In the genomic region with DNA sequence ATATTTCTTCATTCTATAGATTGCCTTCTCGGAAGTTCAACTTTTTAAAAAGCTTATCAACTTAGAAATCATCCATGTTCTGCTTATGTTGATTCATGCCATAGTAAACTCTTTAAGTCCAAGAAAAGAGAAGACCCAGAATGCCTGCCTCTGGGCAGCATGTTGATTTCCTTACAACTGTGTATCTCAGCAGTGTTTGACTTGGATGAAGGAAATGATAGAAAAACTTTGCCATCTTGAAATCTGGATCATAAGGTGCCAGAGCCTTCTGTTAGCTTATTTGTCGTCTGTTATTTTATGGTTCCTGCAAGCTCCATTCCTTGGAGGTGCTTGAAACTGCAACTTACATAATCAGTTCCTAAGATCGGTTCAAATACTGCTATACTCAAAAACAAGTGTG, we compare ENCODE assay signal across 27 cellular contexts.
"Had no signal": no experiment of that assay in that cellular context is flagged by ENCODE, and none has a peak within 500 bp of the region (broad histone marks: within the 10 kb centered on the region; RNA-seq: fewer than 3 reads in every experiment).

No MANE protein-coding gene starts in this region.

- H3K9me3 Mint-ChIP-seq: naive thymus-derived CD4-positive, alpha-beta T cell; natural killer cell; nephron; neural progenitor cell; stimulated activated memory B cell treated with anti-CD40 and anti-IgM and Interleukin-4, amounts not matched to agents 10 μg/mL and 1 μg/mL and 100 μg/mL, for 72 hours; stimulated activated naive CD8-positive, alpha-beta T cell treated with anti-CD3 and anti-CD28 coated beads, Interleukin-15, amount 100 ng/mL, for 72 hours had no signal

- H3K36me3 Mint-ChIP-seq: naive thymus-derived CD4-positive, alpha-beta T cell; natural killer cell; stimulated activated memory B cell treated with anti-CD40 and anti-IgM and Interleukin-4, amounts not matched to agents 10 μg/mL and 1 μg/mL and 100 μg/mL, for 72 hours had no signal

- H3K9ac ChIP-seq: neural progenitor cell had no signal

- H3K36me3 ChIP-seq: pancreas, uterus had no signal

- H3K4me1 Mint-ChIP-seq: natural killer cell; neural progenitor cell; stimulated activated memory B cell treated with anti-CD40 and anti-IgM and Interleukin-4, amounts not matched to agents 10 μg/mL and 1 μg/mL and 100 μg/mL, for 72 hours; stimulated activated naive CD8-positive, alpha-beta T cell treated with anti-CD3 and anti-CD28 coated beads, Interleukin-15, amount 100 ng/mL, for 72 hours had no signal

- H3K4me3 Mint-ChIP-seq: naive thymus-derived CD4-positive, alpha-beta T cell; natural killer cell; nephron; neural progenitor cell; stimulated activated memory B cell treated with anti-CD40 and anti-IgM and Interleukin-4, amounts not matched to agents 10 μg/mL and 1 μg/mL and 100 μg/mL, for 72 hours; stimulated activated naive CD8-positive, alpha-beta T cell treated with anti-CD3 and anti-CD28 coated beads, Interleukin-15, amount 100 ng/mL, for 72 hours had no signal

- H3K4me2 ChIP-seq: neural progenitor cell, smooth muscle cell had no signal

- H3K27ac Mint-ChIP-seq: naive thymus-derived CD4-positive, alpha-beta T cell; natural killer cell; nephron; neural progenitor cell; stimulated activated memory B cell treated with anti-CD40 and anti-IgM and Interleukin-4, amounts not matched to agents 10 μg/mL and 1 μg/mL and 100 μg/mL, for 72 hours; stimulated activated naive CD8-positive, alpha-beta T cell treated with anti-CD3 and anti-CD28 coated beads, Interleukin-15, amount 100 ng/mL, for 72 hours had no signal

- H3K4me3 ChIP-seq: neural progenitor cell, pancreas, psoas muscle, right lobe of liver, skin epidermis, smooth muscle cell, spleen, thoracic aorta, thyroid gland, tibial nerve, upper lobe of left lung, uterus had no signal

- H2AFZ ChIP-seq: neural progenitor cell had no signal

- FAIRE-seq: pancreas had no signal

- ATAC-seq: naive thymus-derived CD4-positive, alpha-beta T cell; natural killer cell; pancreas; psoas muscle; right cardiac atrium; right lobe of liver; stimulated activated memory B cell treated with anti-CD40 and anti-IgM and Interleukin-4, amounts not matched to agents 10 μg/mL and 1 μg/mL and 100 μg/mL, for 72 hours; stimulated activated naive CD8-positive, alpha-beta T cell treated with anti-CD3 and anti-CD28 coated beads, Interleukin-15, amount 100 ng/mL, for 72 hours; stimulated activated naive CD8-positive, alpha-beta T cell treated with anti-CD3 and anti-CD28 coated beads, Interleukin-15, Interleukin-2, amounts not matched to agents 100 U/mL and 50 U/mL, for 24 hours had no signal

- DNase-seq: naive thymus-derived CD4-positive, alpha-beta T cell; natural killer cell; occipital lobe; pancreas; psoas muscle; right cardiac atrium; right lobe of liver; spleen; stimulated activated CD4-positive, alpha-beta T cell treated with anti-CD3 and anti-CD28 coated beads, Interleukin-12 subunit alpha, Interleukin-12 subunit beta, amount 100 ng/mL, for 4 hours; stimulated activated CD4-positive, alpha-beta T cell treated with anti-CD3 and anti-CD28 coated beads, Interleukin-1b, Interleukin-23, amount 100 ng/mL, for 48 hours; stimulated activated CD4-positive, alpha-beta T cell treated with anti-CD3 and anti-CD28 coated beads, Interleukin-4, amount 100 ng/mL, for 1 hour; stimulated activated CD4-positive, alpha-beta T cell treated with anti-CD3 and anti-CD28 coated beads, Interleukin-4, amount 100 ng/mL, for 4 hours; stimulated activated CD8-positive, alpha-beta memory T cell treated with anti-CD3 and anti-CD28 coated beads, Interleukin-4, amount 100 ng/mL, for 48 hours; stimulated activated naive CD4-positive, alpha-beta T cell; stimulated activated naive CD8-positive, alpha-beta T cell treated with anti-CD3 and anti-CD28 coated beads, Interleukin-15, amount 100 ng/mL, for 72 hours; stimulated activated naive CD8-positive, alpha-beta T cell treated with anti-CD3 and anti-CD28 coated beads, Interleukin-15, Interleukin-2, amounts not matched to agents 100 U/mL and 50 U/mL, for 24 hours; thyroid gland; trophoblast cell; upper lobe of left lung; uterus had no signal

- H3K27ac ChIP-seq: neural progenitor cell, pancreas, psoas muscle, right lobe of liver, skin epidermis, spleen, thoracic aorta, thyroid gland, upper lobe of left lung, uterus had no signal

- H3K4me1 ChIP-seq: pancreas, right lobe of liver, upper lobe of left lung, uterus had no signal

- H3K9me3 ChIP-seq: pancreas, psoas muscle, right lobe of liver, spleen, thoracic aorta, thyroid gland, tibial nerve, upper lobe of left lung, uterus had no signal

- H3K27me3 Mint-ChIP-seq: stimulated activated naive CD8-positive, alpha-beta T cell treated with anti-CD3 and anti-CD28 coated beads, Interleukin-15, amount 100 ng/mL, for 72 hours had no signal

- H3K27me3 ChIP-seq: neural progenitor cell, pancreas, right lobe of liver, spleen, thyroid gland, tibial nerve, upper lobe of left lung, uterus had no signal
